Comparison of ENCODE assay signal across 8 cellular contexts in genomic region chr7:44885394-44886317, GRCh38. TPM values are rescaled to one million over a fixed set of nuclear protein-coding genes. Genes with fewer than 3 reads are reported as not detected.
A peak's percentile ranks its signal among the peaks of the same experiment; 100 is the strongest.
DNase-seq lines count a peak whose midpoint lies in the region; ATAC-seq, FAIRE-seq and TF ChIP-seq lines count a peak whose summit lies in the region.

Gene PURB, minus strand, starts transcription at chr7:44885530. Its CDS starts 182 bp downstream, at chr7:44885348.

- CTCF ChIA-PET in HepG2 (lab: Yijun Ruan, JAX; ENCODE audit: low intra/inter-chr PET ratio, low total read pairs) = no interaction called here

- peak; percentile 42 to 58; a peak in 2 of 4 replicates for TF ChIP-seq EP300 in HepG2 (IDR thresholded peaks at IDR 0.05; ENCODE audit: low read depth in 2 of 2, low read length in 2 of 2)
- TF ChIP-seq EP300 in HepG2 (CRISPR knock-in tag; IDR thresholded peaks at IDR 0.05; ENCODE audit: borderline replicate concordance) = peak; percentile 41; the same call in 1 of the 2 replicates

- no peaks in the 10 kb centered on the region; a peak in 3 of 5 replicates for H3K36me3 ChIP-seq in HepG2 (replicated peaks in 1 of 2; ENCODE audit: control insufficient read depth in 1 of 2, insufficient read depth in 2 of 2, low read length in 2 of 2)

- BruUV-seq in HepG2 (replicated peaks; lab: Mats Ljungman, UMichigan) = TSS peak; percentile 94

- peak; percentile 84 to 86 for TF ChIP-seq POLR2A in HepG2 (IDR thresholded peaks at IDR 0.05; ENCODE audit: insufficient read depth in 1 of 2, low read depth in 2 of 2, low read length in 2 of 2)

- H4K20me1 ChIP-seq in HepG2 (ENCODE audit: insufficient read depth, low read length) = peaks cover 7% of the 10 kb centered on the region; the same call in 1 of the 2 replicates

- WGBS in HepG2 (ENCODE audit: low lambda C conversion rate) = 2% methylated on average over 22 of the region's 72 CpGs

- TF ChIP-seq CTCF in HepG2 (CRISPR knock-in tag; IDR thresholded peaks at IDR 0.05) = no peak

- peak within 1 kb of the TSS; percentile 93 for H3K9ac ChIP-seq in HepG2 (ENCODE audit: insufficient read depth, low read depth, low read length)

- in situ Hi-C loops in HepG2 (cut with HindIII; ENCODE audit: extremely low pct_ligation_motif_present, low pct_unique_long_range_greater_than_20kb) = no loop called here

- ATAC-seq in GM19438 (IDR thresholded peaks at IDR 0.05; ENCODE audit: low read depth, unreplicated experiment) (peak; percentile 71), HG03571 (IDR thresholded peaks at IDR 0.05; ENCODE audit: unreplicated experiment) (peak; percentile 76), HepG2 (peak; percentile 92)

- peaks cover 42% of the 10 kb centered on the region for H3K79me2 ChIP-seq in HepG2 (ENCODE audit: insufficient read depth, low read length)

- H2AFZ ChIP-seq in HepG2 (ENCODE audit: low read length) = no peak within 1 kb of the TSS

- peak; percentile 60 for TF ChIP-seq RAD21 in HepG2 (CRISPR knock-in tag; IDR thresholded peaks at IDR 0.05)

- intact Hi-C loops in HepG2 (cut with micrococcal nuclease; ENCODE audit: unreplicated experiment) = no loop called here

- no peaks in the 10 kb centered on the region for H3K27me3 ChIP-seq in HepG2 (ENCODE audit: control insufficient read depth in 1 of 2, insufficient read depth in 2 of 2, low read length in 2 of 2)

- POLR2A ChIA-PET in HepG2 (lab: Yijun Ruan, JAX) = interaction anchor here (0.9 to 2.2 kb wide), 12 partner anchors 9 to 304 kb away, joined by 4 to 16 read pairs (median 4); partner anchors contain the start of genes H2AZ2, OGDH, TBRG4 and TMED4

- H3K4me1 ChIP-seq in HepG2 (ENCODE audit: insufficient read depth, low read length) = peaks cover 48% of the 10 kb centered on the region

- H3K9me3 ChIP-seq in HepG2 (ENCODE audit: low read length) = no peaks in the 10 kb centered on the region

- H3K27ac ChIP-seq in HepG2 (ENCODE audit: extremely low read length, insufficient read depth, low read length) = peak within 1 kb of the TSS; percentile 92

- H3K4me2 ChIP-seq in HepG2 (ENCODE audit: low read depth, low read length) = peak within 1 kb of the TSS; percentile 97

- DNase-seq in CD1c-positive myeloid dendritic cell (ENCODE audit: extremely low spot score) (peak; percentile 99), NCI-H774 (lab: John Stamatoyannopoulos, UW) (peak; percentile 94), dermis blood vessel endothelial cell (peak; percentile 97), HepG2 (ENCODE audit: low spot score) (peak; percentile 86)
- DNase-seq in activated CD4-positive, alpha-beta T cell treated with anti-CD3 and anti-CD28 coated beads, Interleukin-2, amount 50 U/mL, for 4 hours = peak; percentile 92 to 96
- DNase-seq in stimulated activated CD4-positive, alpha-beta T cell treated with anti-CD3 and anti-CD28 coated beads, Interleukin-2, amount 100 ng/mL, for 48 hours = peak; percentile 93 to 96

- peak within 1 kb of the TSS; percentile 73 to 96 (median 88) for H3K4me3 ChIP-seq in HepG2 (replicated peaks in 1 of 3; ENCODE audit: insufficient read depth in 1 of 3, low read depth in 2 of 3, low read length in 3 of 3)

- peak; percentile 4 for FAIRE-seq in HepG2 (lab: Jason Lieb, UNC)

TF ChIP-seq in HepG2, 621 proteins besides CTCF, POLR2A, EP300 and RAD21 (continues in another document):
- TF ChIP-seq HDAC6 (IDR thresholded peaks at IDR 0.05; ENCODE audit: low read depth, low read length) = no peak
- no peak for TF ChIP-seq ZBTB1 (CRISPR knock-in tag; IDR thresholded peaks at IDR 0.05; ENCODE audit: borderline replicate concordance)
- TF ChIP-seq, protein P1, sequence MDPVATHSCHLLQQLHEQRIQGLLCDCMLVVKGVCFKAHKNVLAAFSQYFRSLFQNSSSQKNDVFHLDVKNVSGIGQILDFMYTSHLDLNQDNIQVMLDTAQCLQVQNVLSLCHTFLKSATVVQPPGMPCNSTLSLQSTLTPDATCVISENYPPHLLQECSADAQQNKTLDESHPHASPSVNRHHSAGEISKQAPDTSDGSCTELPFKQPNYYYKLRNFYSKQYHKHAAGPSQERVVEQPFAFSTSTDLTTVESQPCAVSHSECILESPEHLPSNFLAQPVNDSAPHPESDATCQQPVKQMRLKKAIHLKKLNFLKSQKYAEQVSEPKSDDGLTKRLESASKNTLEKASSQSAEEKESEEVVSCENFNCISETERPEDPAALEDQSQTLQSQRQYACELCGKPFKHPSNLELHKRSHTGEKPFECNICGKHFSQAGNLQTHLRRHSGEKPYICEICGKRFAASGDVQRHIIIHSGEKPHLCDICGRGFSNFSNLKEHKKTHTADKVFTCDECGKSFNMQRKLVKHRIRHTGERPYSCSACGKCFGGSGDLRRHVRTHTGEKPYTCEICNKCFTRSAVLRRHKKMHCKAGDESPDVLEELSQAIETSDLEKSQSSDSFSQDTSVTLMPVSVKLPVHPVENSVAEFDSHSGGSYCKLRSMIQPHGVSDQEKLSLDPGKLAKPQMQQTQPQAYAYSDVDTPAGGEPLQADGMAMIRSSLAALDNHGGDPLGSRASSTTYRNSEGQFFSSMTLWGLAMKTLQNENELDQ (CRISPR knock-in tag; IDR thresholded peaks at IDR 0.05; ENCODE audit: borderline replicate concordance) = no peak
- TF ChIP-seq HIVEP1 (CRISPR knock-in tag; IDR thresholded peaks at IDR 0.05) = 0 out of 2 replicates have a peak, but pooled peaks have one; percentile 51
- TF ChIP-seq TCF7L2 (IDR thresholded peaks at IDR 0.05; ENCODE audit: low read depth, low read length) = no peak
- no peak for TF ChIP-seq ADNP (CRISPR knock-in tag; IDR thresholded peaks at IDR 0.05)
- no peak; the same call in 1 of the 2 replicates for TF ChIP-seq ZNF605 (CRISPR knock-in tag; IDR thresholded peaks at IDR 0.05)
- TF ChIP-seq TBX2 (CRISPR knock-in tag; IDR thresholded peaks at IDR 0.05; ENCODE audit: borderline replicate concordance) = no peak; the same call in 1 of the 2 replicates
- TF ChIP-seq, protein P2, sequence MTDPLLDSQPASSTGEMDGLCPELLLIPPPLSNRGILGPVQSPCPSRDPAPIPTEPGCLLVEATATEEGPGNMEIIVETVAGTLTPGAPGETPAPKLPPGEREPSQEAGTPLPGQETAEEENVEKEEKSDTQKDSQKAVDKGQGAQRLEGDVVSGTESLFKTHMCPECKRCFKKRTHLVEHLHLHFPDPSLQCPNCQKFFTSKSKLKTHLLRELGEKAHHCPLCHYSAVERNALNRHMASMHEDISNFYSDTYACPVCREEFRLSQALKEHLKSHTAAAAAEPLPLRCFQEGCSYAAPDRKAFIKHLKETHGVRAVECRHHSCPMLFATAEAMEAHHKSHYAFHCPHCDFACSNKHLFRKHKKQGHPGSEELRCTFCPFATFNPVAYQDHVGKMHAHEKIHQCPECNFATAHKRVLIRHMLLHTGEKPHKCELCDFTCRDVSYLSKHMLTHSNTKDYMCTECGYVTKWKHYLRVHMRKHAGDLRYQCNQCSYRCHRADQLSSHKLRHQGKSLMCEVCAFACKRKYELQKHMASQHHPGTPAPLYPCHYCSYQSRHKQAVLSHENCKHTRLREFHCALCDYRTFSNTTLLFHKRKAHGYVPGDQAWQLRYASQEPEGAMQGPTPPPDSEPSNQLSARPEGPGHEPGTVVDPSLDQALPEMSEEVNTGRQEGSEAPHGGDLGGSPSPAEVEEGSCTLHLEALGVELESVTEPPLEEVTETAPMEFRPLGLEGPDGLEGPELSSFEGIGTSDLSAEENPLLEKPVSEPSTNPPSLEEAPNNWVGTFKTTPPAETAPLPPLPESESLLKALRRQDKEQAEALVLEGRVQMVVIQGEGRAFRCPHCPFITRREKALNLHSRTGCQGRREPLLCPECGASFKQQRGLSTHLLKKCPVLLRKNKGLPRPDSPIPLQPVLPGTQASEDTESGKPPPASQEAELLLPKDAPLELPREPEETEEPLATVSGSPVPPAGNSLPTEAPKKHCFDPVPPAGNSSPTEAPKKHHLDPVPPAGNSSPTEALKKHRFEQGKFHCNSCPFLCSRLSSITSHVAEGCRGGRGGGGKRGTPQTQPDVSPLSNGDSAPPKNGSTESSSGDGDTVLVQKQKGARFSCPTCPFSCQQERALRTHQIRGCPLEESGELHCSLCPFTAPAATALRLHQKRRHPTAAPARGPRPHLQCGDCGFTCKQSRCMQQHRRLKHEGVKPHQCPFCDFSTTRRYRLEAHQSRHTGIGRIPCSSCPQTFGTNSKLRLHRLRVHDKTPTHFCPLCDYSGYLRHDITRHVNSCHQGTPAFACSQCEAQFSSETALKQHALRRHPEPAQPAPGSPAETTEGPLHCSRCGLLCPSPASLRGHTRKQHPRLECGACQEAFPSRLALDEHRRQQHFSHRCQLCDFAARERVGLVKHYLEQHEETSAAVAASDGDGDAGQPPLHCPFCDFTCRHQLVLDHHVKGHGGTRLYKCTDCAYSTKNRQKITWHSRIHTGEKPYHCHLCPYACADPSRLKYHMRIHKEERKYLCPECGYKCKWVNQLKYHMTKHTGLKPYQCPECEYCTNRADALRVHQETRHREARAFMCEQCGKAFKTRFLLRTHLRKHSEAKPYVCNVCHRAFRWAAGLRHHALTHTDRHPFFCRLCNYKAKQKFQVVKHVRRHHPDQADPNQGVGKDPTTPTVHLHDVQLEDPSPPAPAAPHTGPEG (CRISPR knock-in tag; IDR thresholded peaks at IDR 0.05) = 0 out of 2 replicates have a peak, but pooled peaks have one; percentile 46

RNA-seq across cellular contexts. Expression of gene PURB, which starts in this region (rescaled TPM):
- total RNA-seq in dermis blood vessel endothelial cell (18.5 and 30.9 TPM in 2 replicates), HepG2 (2016; rRNA removed; fragmentation: Illumina TruSeq; extraction: Trizol) (4.3 and 10.1 TPM in 2 replicates)
- 0.61 and 0.71 TPM in 2 replicates for total RNA-seq in HepG2 (2016; cell fraction: cytosol; rRNA removed; fragmentation: Illumina TruSeq; extraction: Trizol; ENCODE audit: low read depth)
- 4.3 and 10.1 TPM in 2 replicates for total RNA-seq in HepG2 (2016; cell fraction: insoluble cytoplasmic fraction; rRNA removed; fragmentation: Illumina TruSeq; extraction: Trizol)
- total RNA-seq in HepG2 (2016; cell fraction: membrane; rRNA removed; fragmentation: Illumina TruSeq; extraction: Trizol) = 4.2 and 4.9 TPM in 2 replicates
- 9.4 and 9.7 TPM in 2 replicates for total RNA-seq in HepG2 (2016; cell fraction: nucleus; rRNA removed; fragmentation: Illumina TruSeq; extraction: Trizol)
- polyA plus RNA-seq in HepG2 (2011; rRNA removed) = 2.3 and 2.7 TPM in 2 replicates
- polyA plus RNA-seq in HepG2 (2011; cell fraction: cytosol; rRNA removed) = 1.0 and 1.7 TPM in 2 replicates
- 2.3 and 3.8 TPM in 2 replicates for polyA plus RNA-seq in HepG2 (2011; cell fraction: nucleus; rRNA removed)
- 6.1 and 7.3 TPM in 2 replicates for polyA plus RNA-seq in HepG2 (2012)
- polyA plus RNA-seq in HepG2 (2016; cell fraction: cytosol; fragmentation: Illumina TruSeq; extraction: Trizol; ENCODE audit: low read depth) = 0.64 and 0.70 TPM in 2 replicates
- 9.2 and 9.5 TPM in 2 replicates for polyA plus RNA-seq in HepG2 (2016; cell fraction: insoluble cytoplasmic fraction; fragmentation: Illumina TruSeq; extraction: Trizol; ENCODE audit: low read depth)
- 2.2 and 2.3 TPM in 2 replicates for polyA plus RNA-seq in HepG2 (2016; cell fraction: membrane; fragmentation: Illumina TruSeq; extraction: Trizol; ENCODE audit: low read depth)
- polyA plus RNA-seq in HepG2 (2016; cell fraction: nucleus; fragmentation: Illumina TruSeq; extraction: Trizol; ENCODE audit: insufficient read depth, low read depth) = 14.1 and 14.9 TPM in 2 replicates
- 1.9 and 4.8 TPM in 2 replicates for polyA minus RNA-seq in HepG2 (2011; rRNA and poly(A)+ RNA removed; ENCODE audit: low replicate concordance)
- 4.7 and 5.6 TPM in 2 replicates for polyA minus RNA-seq in HepG2 (2011; cell fraction: cytosol; rRNA and poly(A)+ RNA removed)
- polyA minus RNA-seq in HepG2 (2011; cell fraction: nucleus; rRNA and poly(A)+ RNA removed) = 9.7 and 10.8 TPM in 2 replicates

Comparison
In these comparisons a context has a peak if more than half of its experiments do, and no peak if none do; other contexts are left out.
1. Peak in every context shown above with its lines: DNase-seq, ATAC-seq, H3K4me3 ChIP-seq and H3K27ac ChIP-seq.